In genomic region chr9:21155501-21155900, GRCh38 we compare ENCODE assay signal across 18 cellular contexts. TPM values are rescaled to one million over a fixed set of nuclear protein-coding genes. Genes with fewer than 3 reads are reported as not detected.
"Had no signal": no experiment of that assay in that cellular context is flagged by ENCODE, and none has a peak within 500 bp of the region (broad histone marks: within the 10 kb centered on the region; RNA-seq: fewer than 3 reads in every experiment).

No MANE protein-coding gene starts in this region.

- H3K4me1 ChIP-seq: gastrocnemius medialis, pancreas, sigmoid colon had no signal

- H3K4me3 ChIP-seq: esophagus muscularis mucosa, gastrocnemius medialis, heart right ventricle, mucosa of descending colon, pancreas, sigmoid colon, stomach, thoracic aorta, upper lobe of right lung had no signal

- H3K4me3 Mint-ChIP-seq: activated CD4-positive, alpha-beta T cell treated with anti-CD3 and anti-CD28 coated beads, Interleukin-2, amount 10 ng/mL, durations not matched to agents 7 days and 5 days; activated naive CD8-positive, alpha-beta T cell treated with anti-CD3 and anti-CD28 coated beads, Interleukin-2, amount 10 ng/mL, durations not matched to agents 7 days and 5 days; naive thymus-derived CD8-positive, alpha-beta T cell; T-helper 2 cell treated with Interferon-gamma antibody and Interleukin-4, amounts not matched to agents 5 μg/mL and 100 μg/mL, for 36 hours had no signal

- H3K27me3 ChIP-seq: esophagus muscularis mucosa, gastrocnemius medialis, heart right ventricle, pancreas, sigmoid colon, stomach, upper lobe of right lung had no signal

- ATAC-seq: gastrocnemius medialis; heart right ventricle; left lobe of liver; mucosa of descending colon; naive thymus-derived CD8-positive, alpha-beta T cell; pancreas; upper lobe of right lung had no signal

- H3K27ac Mint-ChIP-seq: activated CD4-positive, alpha-beta T cell treated with anti-CD3 and anti-CD28 coated beads, Interleukin-2, amount 10 ng/mL, durations not matched to agents 7 days and 5 days; activated naive CD8-positive, alpha-beta T cell treated with anti-CD3 and anti-CD28 coated beads, Interleukin-2, amount 10 ng/mL, durations not matched to agents 7 days and 5 days; naive thymus-derived CD8-positive, alpha-beta T cell; T-helper 2 cell treated with Interferon-gamma antibody and Interleukin-4, amounts not matched to agents 5 μg/mL and 100 μg/mL, for 36 hours had no signal

- DNase-seq: activated CD4-positive, alpha-beta T cell treated with anti-CD3 and anti-CD28 coated beads, Interleukin-2, amount 10 ng/mL, durations not matched to agents 7 days and 5 days; activated CD8-positive, alpha-beta memory T cell treated with anti-CD3 and anti-CD28 coated beads for 24 hours; activated gamma-delta T cell treated with Interleukin-2 at 50 U/mL for 16 hours; activated naive CD8-positive, alpha-beta T cell treated with anti-CD3 and anti-CD28 coated beads, Interleukin-2, amount 10 ng/mL, durations not matched to agents 7 days and 5 days; gastrocnemius medialis; heart right ventricle; islet precursor cell; mucosa of descending colon; naive thymus-derived CD8-positive, alpha-beta T cell; pancreas; sigmoid colon; stimulated activated CD4-positive, alpha-beta T cell treated with anti-CD3 and anti-CD28 coated beads, Interleukin-1b, Interleukin-23, amount 100 ng/mL, for 48 hours; stomach; upper lobe of right lung had no signal

- H3K27ac ChIP-seq: esophagus muscularis mucosa, gastrocnemius medialis, heart right ventricle, pancreas, sigmoid colon, stomach, thoracic aorta, upper lobe of right lung had no signal

- H3K27me3 Mint-ChIP-seq: activated naive CD8-positive, alpha-beta T cell treated with anti-CD3 and anti-CD28 coated beads, Interleukin-2, amount 10 ng/mL, durations not matched to agents 7 days and 5 days had no signal

- H3K36me3 ChIP-seq: esophagus muscularis mucosa, gastrocnemius medialis, heart right ventricle, pancreas, sigmoid colon, stomach, thoracic aorta, upper lobe of right lung had no signal

RNA-seq across cellular contexts. Expression of gene IFNA21, which starts 11.0 kb away (rescaled TPM):
- total RNA-seq: activated CD4-positive, alpha-beta T cell treated with anti-CD3 and anti-CD28 coated beads, Interleukin-2, amount 10 ng/mL, durations not matched to agents 7 days and 5 days; activated naive CD8-positive, alpha-beta T cell treated with anti-CD3 and anti-CD28 coated beads, Interleukin-2, amount 10 ng/mL, durations not matched to agents 7 days and 5 days; esophagus muscularis mucosa; gastrocnemius medialis; heart right ventricle; left lobe of liver; mucosa of descending colon; naive thymus-derived CD8-positive, alpha-beta T cell; pancreas; sigmoid colon; stomach; thoracic aorta; upper lobe of right lung had no signal

RNA-seq across cellular contexts. Expression of gene IFNW1, which starts 13.9 kb away (rescaled TPM):
- total RNA-seq: activated CD4-positive, alpha-beta T cell treated with anti-CD3 and anti-CD28 coated beads, Interleukin-2, amount 10 ng/mL, durations not matched to agents 7 days and 5 days; activated naive CD8-positive, alpha-beta T cell treated with anti-CD3 and anti-CD28 coated beads, Interleukin-2, amount 10 ng/mL, durations not matched to agents 7 days and 5 days; esophagus muscularis mucosa; gastrocnemius medialis; heart right ventricle; left lobe of liver; mucosa of descending colon; naive thymus-derived CD8-positive, alpha-beta T cell; pancreas; sigmoid colon; stomach; thoracic aorta; upper lobe of right lung had no signal

RNA-seq across cellular contexts. Expression of gene IFNA4, which starts 31.9 kb away (rescaled TPM):
- total RNA-seq: activated CD4-positive, alpha-beta T cell treated with anti-CD3 and anti-CD28 coated beads, Interleukin-2, amount 10 ng/mL, durations not matched to agents 7 days and 5 days; activated naive CD8-positive, alpha-beta T cell treated with anti-CD3 and anti-CD28 coated beads, Interleukin-2, amount 10 ng/mL, durations not matched to agents 7 days and 5 days; esophagus muscularis mucosa; gastrocnemius medialis; heart right ventricle; left lobe of liver; mucosa of descending colon; naive thymus-derived CD8-positive, alpha-beta T cell; pancreas; sigmoid colon; stomach; thoracic aorta; upper lobe of right lung had no signal

RNA-seq across cellular contexts. Expression of gene IFNA7, which starts 46.5 kb away (rescaled TPM):
- total RNA-seq: activated CD4-positive, alpha-beta T cell treated with anti-CD3 and anti-CD28 coated beads, Interleukin-2, amount 10 ng/mL, durations not matched to agents 7 days and 5 days; activated naive CD8-positive, alpha-beta T cell treated with anti-CD3 and anti-CD28 coated beads, Interleukin-2, amount 10 ng/mL, durations not matched to agents 7 days and 5 days; esophagus muscularis mucosa; gastrocnemius medialis; heart right ventricle; left lobe of liver; mucosa of descending colon; naive thymus-derived CD8-positive, alpha-beta T cell; pancreas; sigmoid colon; stomach; thoracic aorta; upper lobe of right lung had no signal

RNA-seq across cellular contexts. Expression of gene IFNA10, which starts 51.4 kb away (rescaled TPM):
- total RNA-seq: activated CD4-positive, alpha-beta T cell treated with anti-CD3 and anti-CD28 coated beads, Interleukin-2, amount 10 ng/mL, durations not matched to agents 7 days and 5 days; activated naive CD8-positive, alpha-beta T cell treated with anti-CD3 and anti-CD28 coated beads, Interleukin-2, amount 10 ng/mL, durations not matched to agents 7 days and 5 days; esophagus muscularis mucosa; gastrocnemius medialis; heart right ventricle; left lobe of liver; mucosa of descending colon; naive thymus-derived CD8-positive, alpha-beta T cell; pancreas; sigmoid colon; stomach; thoracic aorta; upper lobe of right lung had no signal
